Comparison of ENCODE assay signal across 17 cellular contexts in the genomic region with DNA sequence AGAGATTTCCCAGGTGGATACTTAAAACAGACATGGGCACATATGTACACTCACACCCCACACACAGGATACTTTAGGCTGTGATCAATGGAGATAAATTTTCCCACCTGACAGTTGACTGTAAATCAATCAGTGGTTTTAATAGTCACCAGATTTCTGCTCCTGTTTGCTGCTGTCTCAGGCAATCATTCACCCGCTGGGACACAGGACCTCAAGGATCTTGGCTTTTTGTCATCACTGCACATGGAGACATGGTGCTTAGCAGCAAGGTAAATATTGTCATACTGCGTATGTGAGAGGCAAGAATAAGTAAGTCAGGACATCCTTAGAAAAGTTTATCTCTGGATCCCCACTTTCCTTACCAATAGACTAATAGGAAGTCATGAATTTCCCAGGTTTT.
DNase-seq lines count a peak whose midpoint lies in the region; ATAC-seq, FAIRE-seq and TF ChIP-seq lines count a peak whose summit lies in the region.
"Had no signal": no experiment of that assay in that cellular context is flagged by ENCODE, and none has a peak within 500 bp of the region (broad histone marks: within the 10 kb centered on the region; RNA-seq: fewer than 3 reads in every experiment).

No MANE protein-coding gene starts in this region.

- TF ChIP-seq CTCF in liver (IDR thresholded peaks at IDR 0.05; ENCODE audit: low read depth, low read length, missing input control) = no peak
- TF ChIP-seq CTCF in HepG2 (CRISPR knock-in tag; IDR thresholded peaks at IDR 0.05) = no peak
- TF ChIP-seq CTCF in left ventricle myocardium inferior (IDR thresholded peaks at IDR 0.05; ENCODE audit: borderline replicate concordance) = no peak
- no peak for TF ChIP-seq CTCF in pancreas (IDR thresholded peaks at IDR 0.05)
- TF ChIP-seq CTCF in brain microvascular endothelial cell (IDR thresholded peaks at IDR 0.05; ENCODE audit: low read depth, low read length, missing control alignments) = no peak

- H3K9me3 ChIP-seq in liver (ENCODE audit: control insufficient read depth in 4 of 4, low read length in 3 of 4) (no peaks in the 10 kb centered on the region), HepG2 (ENCODE audit: low read length) (no peaks in the 10 kb centered on the region), left ventricle myocardium inferior (replicated peaks) (no peaks in the 10 kb centered on the region), pancreas (no peaks in the 10 kb centered on the region)
- H3K9me3 ChIP-seq: Caco-2, ovary had no signal

- TF ChIP-seq RAD21 in liver (IDR thresholded peaks at IDR 0.05) = no peak
- no peak for TF ChIP-seq RAD21 in HepG2 (CRISPR knock-in tag; IDR thresholded peaks at IDR 0.05)

- CTCF ChIA-PET in HepG2 (lab: Yijun Ruan, JAX; ENCODE audit: low intra/inter-chr PET ratio, low total read pairs) = no interaction called here

- in situ Hi-C loops in HepG2 (cut with HindIII; ENCODE audit: extremely low pct_ligation_motif_present, low pct_unique_long_range_greater_than_20kb) (no loop called here), brain microvascular endothelial cell (cut with HindIII; ENCODE audit: low pct_ligation_motif_present, low sequenced_read_pairs) (no loop called here)

- no peaks in the 10 kb centered on the region for H3K36me3 Mint-ChIP-seq in activated T-cell treated with anti-CD3 and anti-CD28 coated beads, Interleukin-2, amount 50 U/mL, for 72 hours (ENCODE audit: insufficient read depth in 2 of 2)

- no peak overlapping the region for H3K4me3 ChIP-seq in liver (ENCODE audit: low read depth in 1 of 3, low read length in 3 of 3)
- no peak overlapping the region for H3K4me3 ChIP-seq in HepG2 (replicated peaks in 1 of 3; ENCODE audit: insufficient read depth in 1 of 3, low read depth in 2 of 3, low read length in 3 of 3)
- no peak overlapping the region for H3K4me3 ChIP-seq in left ventricle myocardium inferior
- no peak overlapping the region for H3K4me3 ChIP-seq in pancreas
- no peak overlapping the region for H3K4me3 ChIP-seq in brain microvascular endothelial cell (ENCODE audit: low read depth, low read length)
- H3K4me3 ChIP-seq: ovary had no signal

- ATAC-seq in HepG2 (no peak), pancreas (peak; percentile 37 to 61 (median 52))
- ATAC-seq in activated T-cell treated with anti-CD3 and anti-CD28 coated beads, Interleukin-2, amount 50 U/mL, for 72 hours (replicated peaks in 1 of 2) = no peak
- ATAC-seq: activated CD4-positive, CD25-positive, alpha-beta regulatory T cell treated with anti-CD3 and anti-CD28 coated beads, Interleukin-2, amount 50 U/mL, for 24 hours; stimulated activated naive CD8-positive, alpha-beta T cell treated with anti-CD3 and anti-CD28 coated beads, Interleukin-15, amount 100 ng/mL, for 72 hours had no signal

- no TSS peak for BruUV-seq in HepG2 (replicated peaks; lab: Mats Ljungman, UMichigan)

- no peak for TF ChIP-seq POLR2A in HepG2 (IDR thresholded peaks at IDR 0.05; ENCODE audit: insufficient read depth in 1 of 2, low read depth in 2 of 2, low read length in 2 of 2)

- H3K4me1 ChIP-seq in liver (ENCODE audit: control insufficient read depth in 4 of 4, insufficient read depth in 4 of 4, low read length in 3 of 4) (peaks cover 21 to 60% (median 37%) of the 10 kb centered on the region in 4 donors), HepG2 (ENCODE audit: insufficient read depth, low read length) (peaks cover 60% of the 10 kb centered on the region), left ventricle myocardium inferior (peaks cover 98% of the 10 kb centered on the region), pancreas (peaks cover 48 to 88% (median 63%) of the 10 kb centered on the region in 3 donors)
- H3K4me1 ChIP-seq: Caco-2 had no signal

- H3K27ac ChIP-seq in liver (ENCODE audit: low read depth in 1 of 2, low read length in 2 of 2) = peak overlapping the region; percentile 65 to 74
- H3K27ac ChIP-seq in HepG2 (ENCODE audit: extremely low read length, insufficient read depth, low read length) = no peak overlapping the region
- peak overlapping the region; percentile 93 for H3K27ac ChIP-seq in left ventricle myocardium inferior (replicated peaks)
- H3K27ac ChIP-seq in pancreas = peak overlapping the region; percentile 31 to 61 (median 54)
- H3K27ac ChIP-seq in brain microvascular endothelial cell = no peak overlapping the region
- H3K27ac ChIP-seq: ovary had no signal

- H3K27me3 ChIP-seq in liver (ENCODE audit: control insufficient read depth in 4 of 4, insufficient read depth in 4 of 4, low read length in 3 of 4) (no peaks in the 10 kb centered on the region), HepG2 (ENCODE audit: control insufficient read depth in 1 of 2, insufficient read depth in 2 of 2, low read length in 2 of 2) (peaks cover 0 to 9% of the 10 kb centered on the region in 2 experiments; a peak in 1 of 5 replicates), left ventricle myocardium inferior (ENCODE audit: low read depth) (no peaks in the 10 kb centered on the region), pancreas (no peaks in the 10 kb centered on the region), brain microvascular endothelial cell (replicated peaks) (no peaks in the 10 kb centered on the region)
- H3K27me3 ChIP-seq: ovary had no signal

- H3K4me2 ChIP-seq in HepG2 (ENCODE audit: low read depth, low read length) = no peak overlapping the region

- DNase-seq in HepG2 (ENCODE audit: low spot score) (no peak), left ventricle myocardium inferior (no peak), pancreas (peak in 3 of 6 donors; percentile 48 to 73 (median 59)), brain microvascular endothelial cell (no peak), NOMO-1 treated with dmso at 0.1 percent for 144 hours (lab: John Stamatoyannopoulos, UW; ENCODE audit: unreplicated experiment) (no peak)
- DNase-seq in stimulated activated CD4-positive, alpha-beta T cell treated with anti-CD3 and anti-CD28 coated beads, Interleukin-12 subunit alpha, Interleukin-12 subunit beta, amount 100 ng/mL, for 4 hours = no peak
- DNase-seq in activated T-cell treated with anti-CD3 and anti-CD28 coated beads, Interleukin-2, amount 50 U/mL, for 72 hours = no peak
- DNase-seq: activated CD8-positive, alpha-beta memory T cell treated with anti-CD3 and anti-CD28 coated beads, Interleukin-2, amount 50 U/mL, for 4 hours; activated naive CD4-positive, alpha-beta T cell treated with anti-CD3 and anti-CD28 coated beads for 36 hours; Caco-2; Karpas-422; NCI-H187 treated with DMSO at 0.1 percent for 48 hours; ovary; RPMI8226; stimulated activated naive CD8-positive, alpha-beta T cell treated with anti-CD3 and anti-CD28 coated beads, Interleukin-15, amount 100 ng/mL, for 72 hours had no signal

- H3K36me3 ChIP-seq in liver (ENCODE audit: control insufficient read depth in 4 of 4, insufficient read depth in 3 of 4, low read depth in 1 of 4, low read length in 3 of 4) (no peaks in the 10 kb centered on the region), HepG2 (replicated peaks in 1 of 2; ENCODE audit: control insufficient read depth in 1 of 2, insufficient read depth in 2 of 2, low read length in 2 of 2) (no peaks in the 10 kb centered on the region), left ventricle myocardium inferior (no peaks in the 10 kb centered on the region), pancreas (no peaks in the 10 kb centered on the region), brain microvascular endothelial cell (replicated peaks) (no peaks in the 10 kb centered on the region)
- H3K36me3 ChIP-seq: ovary had no signal

- H3K79me2 ChIP-seq in HepG2 (ENCODE audit: insufficient read depth, low read length) = no peaks in the 10 kb centered on the region

- FAIRE-seq in HepG2 (lab: Jason Lieb, UNC) (no peak), pancreas (lab: Jason Lieb, UNC) (no peak)

- no peak overlapping the region for H3K4me3 Mint-ChIP-seq in activated T-cell treated with anti-CD3 and anti-CD28 coated beads, Interleukin-2, amount 50 U/mL, for 72 hours
- H3K4me3 Mint-ChIP-seq: activated naive CD4-positive, alpha-beta T cell treated with anti-CD3 and anti-CD28 coated beads for 36 hours; stimulated activated naive CD8-positive, alpha-beta T cell treated with anti-CD3 and anti-CD28 coated beads, Interleukin-15, amount 100 ng/mL, for 72 hours had no signal

- no peak overlapping the region for H2AFZ ChIP-seq in HepG2 (ENCODE audit: low read length)

- peaks cover 17% of the 10 kb centered on the region for H3K4me1 Mint-ChIP-seq in activated T-cell treated with anti-CD3 and anti-CD28 coated beads, Interleukin-2, amount 50 U/mL, for 72 hours (ENCODE audit: low read depth)

- H3K27me3 Mint-ChIP-seq in activated T-cell treated with anti-CD3 and anti-CD28 coated beads, Interleukin-2, amount 50 U/mL, for 72 hours (ENCODE audit: low read depth) = no peaks in the 10 kb centered on the region
- H3K27me3 Mint-ChIP-seq: stimulated activated naive CD8-positive, alpha-beta T cell treated with anti-CD3 and anti-CD28 coated beads, Interleukin-15, amount 100 ng/mL, for 72 hours had no signal

- WGBS in liver = 20% methylated on average over 2 of the region's 2 CpGs
- WGBS in HepG2 (ENCODE audit: low lambda C conversion rate) = 6% methylated on average over 2 of the region's 2 CpGs
- WGBS in pancreas, 2 donors = 3 to 9% methylated on average over 2 of the region's 2 CpGs

- H3K27ac Mint-ChIP-seq in activated T-cell treated with anti-CD3 and anti-CD28 coated beads, Interleukin-2, amount 50 U/mL, for 72 hours = no peak overlapping the region
- H3K27ac Mint-ChIP-seq: activated naive CD4-positive, alpha-beta T cell treated with anti-CD3 and anti-CD28 coated beads for 36 hours; stimulated activated naive CD8-positive, alpha-beta T cell treated with anti-CD3 and anti-CD28 coated beads, Interleukin-15, amount 100 ng/mL, for 72 hours had no signal

- intact Hi-C loops in HepG2 (cut with micrococcal nuclease; ENCODE audit: unreplicated experiment) = no loop called here
- intact Hi-C loops in left ventricle myocardium inferior (cut with micrococcal nuclease) = no loop called here
- intact Hi-C loops in pancreas (cut with DNase I) = loop anchor here in 1 of 3 donors (5.0 kb wide), 1 partner anchor 58 kb away; no protein-coding TSS in a partner anchor

- no peaks in the 10 kb centered on the region for H4K20me1 ChIP-seq in HepG2 (ENCODE audit: insufficient read depth, low read length)

- TF ChIP-seq EP300 in HepG2 (IDR thresholded peaks at IDR 0.05; ENCODE audit: low read depth in 2 of 2, low read length in 2 of 2) (no peak), HepG2 (CRISPR knock-in tag; IDR thresholded peaks at IDR 0.05; ENCODE audit: borderline replicate concordance) (no peak)

- peak overlapping the region in 1 of 2 donors; percentile 49 for H3K9ac ChIP-seq in liver (ENCODE audit: low read depth in 1 of 2, low read length in 2 of 2)
- H3K9ac ChIP-seq in HepG2 (ENCODE audit: insufficient read depth, low read depth, low read length) = no peak overlapping the region

- POLR2A ChIA-PET in HepG2 (lab: Yijun Ruan, JAX) = interaction anchor here (2.0 kb wide), 1 partner anchor 56 kb away, joined by 8 read pairs; no protein-coding TSS in a partner anchor

- H3K9me3 Mint-ChIP-seq in activated T-cell treated with anti-CD3 and anti-CD28 coated beads, Interleukin-2, amount 50 U/mL, for 72 hours = peaks cover 0 to 1% of the 10 kb centered on the region in 2 donors
- H3K9me3 Mint-ChIP-seq: activated naive CD4-positive, alpha-beta T cell treated with anti-CD3 and anti-CD28 coated beads for 36 hours; stimulated activated naive CD8-positive, alpha-beta T cell treated with anti-CD3 and anti-CD28 coated beads, Interleukin-15, amount 100 ng/mL, for 72 hours had no signal

TF ChIP-seq in HepG2, 621 proteins besides CTCF, POLR2A, EP300 and RAD21 (continues in another document):
- no peak for TF ChIP-seq ZNF747 (CRISPR knock-in tag; IDR thresholded peaks at IDR 0.05; ENCODE audit: borderline replicate concordance)

Comparison
In these comparisons a context has a peak if more than half of its experiments do, and no peak if none do; other contexts are left out.
1. H3K27ac ChIP-seq: peak in liver (2 of 2), left ventricle myocardium inferior (single experiment) and pancreas (4 of 4); none in HepG2 (single experiment) and brain microvascular endothelial cell (single experiment).
2. ATAC-seq: peak in pancreas (4 of 4); none in HepG2 (single experiment) and activated T-cell treated with anti-CD3 and anti-CD28 coated beads, Interleukin-2, amount 50 U/mL, for 72 hours (0 of 2).